26 cellular contexts compared by ENCODE assay signal in genomic region chr3:176347424-176348146, GRCh38.
A peak's percentile ranks its signal among the peaks of the same experiment; 100 is the strongest.
DNase-seq lines count a peak whose midpoint lies in the region; ATAC-seq, FAIRE-seq and TF ChIP-seq lines count a peak whose summit lies in the region.
"Had no signal": no experiment of that assay in that cellular context is flagged by ENCODE, and none has a peak within 500 bp of the region (broad histone marks: within the 10 kb centered on the region; RNA-seq: fewer than 3 reads in every experiment).

No MANE protein-coding gene starts in this region.

- H3K4me3 Mint-ChIP-seq in activated naive CD4-positive, alpha-beta T cell treated with anti-CD3 and anti-CD28 coated beads for 36 hours = no peak overlapping the region
- H3K4me3 Mint-ChIP-seq in CD8-positive, alpha-beta T cell = no peak overlapping the region
- H3K4me3 Mint-ChIP-seq: B cell; CD4-positive, alpha-beta T cell; CD8-positive, alpha-beta memory T cell had no signal

- peak; percentile 15 for DNase-seq in HT1080 (ENCODE audit: low read depth)
- peak in 1 of 4 experiments; percentile 34 for DNase-seq in K562 (ENCODE audit: extremely low read depth in 1 of 4, low spot score in 3 of 4)
- peak; percentile 4 to 34 for DNase-seq in erythroblast (lab: John Stamatoyannopoulos, UW)
- DNase-seq in activated naive CD4-positive, alpha-beta T cell treated with anti-CD3 and anti-CD28 coated beads for 36 hours = no peak
- no peak for DNase-seq in NCI-H82 treated with DMSO at 0.1 percent for 48 hours (lab: John Stamatoyannopoulos, UW; ENCODE audit: unreplicated experiment)
- DNase-seq in CD8-positive, alpha-beta T cell = no peak
- no peak for DNase-seq in NCI-H1436 treated with DMSO at 0.1 percent for 48 hours (lab: John Stamatoyannopoulos, UW)
- DNase-seq: 8988T; ACHN; AML-193; CD4-positive, alpha-beta T cell; CD8-positive, alpha-beta memory T cell; COR-L47; DMS 273 treated with DMSO at 0.1 percent for 48 hours; DMS153; DMS53; DMS79; DND-41; EL; GDM1 had no signal

- no peaks in the 10 kb centered on the region for H3K27me3 Mint-ChIP-seq in activated naive CD4-positive, alpha-beta T cell treated with anti-CD3 and anti-CD28 coated beads for 36 hours (ENCODE audit: low read depth)
- no peaks in the 10 kb centered on the region for H3K27me3 Mint-ChIP-seq in CD8-positive, alpha-beta T cell (ENCODE audit: low read depth)
- H3K27me3 Mint-ChIP-seq: B cell; CD4-positive, alpha-beta T cell had no signal

- H3K9ac ChIP-seq in K562 (ENCODE audit: insufficient read depth in 1 of 2, low read depth in 2 of 2, low read length in 2 of 2) = no peak overlapping the region
- H3K9ac ChIP-seq: BLaER1 treated with 17β-estradiol and CSF1 and Interleukin-3, amounts not matched to agents 10 nM and 100 nM had no signal

- peaks cover 10% of the 10 kb centered on the region for H3K9me3 Mint-ChIP-seq in activated naive CD4-positive, alpha-beta T cell treated with anti-CD3 and anti-CD28 coated beads for 36 hours
- peaks cover 6% of the 10 kb centered on the region for H3K9me3 Mint-ChIP-seq in CD8-positive, alpha-beta T cell

- no peaks in the 10 kb centered on the region for H3K4me1 ChIP-seq in K562 (replicated peaks in 1 of 2; ENCODE audit: control insufficient read depth in 2 of 2, insufficient read depth in 2 of 2, low read length in 2 of 2)
- no peaks in the 10 kb centered on the region for H3K4me1 ChIP-seq in CD8-positive, alpha-beta T cell (ENCODE audit: insufficient read depth, low read length)
- H3K4me1 ChIP-seq: BLaER1 treated with 17β-estradiol and CSF1 and Interleukin-3, amounts not matched to agents 10 nM and 100 nM had no signal

- no peak overlapping the region for H2AFZ ChIP-seq in K562 (ENCODE audit: low read depth, low read length)

- H3K9me3 ChIP-seq in K562 (replicated peaks; ENCODE audit: control insufficient read depth, insufficient read depth, low read depth, low read length) = no peaks in the 10 kb centered on the region
- H3K9me3 ChIP-seq in CD8-positive, alpha-beta T cell (ENCODE audit: low read length) = no peaks in the 10 kb centered on the region
- H3K9me3 ChIP-seq: BLaER1 treated with 17β-estradiol and CSF1 and Interleukin-3, amounts not matched to agents 10 nM and 100 nM had no signal

- no peak for TF ChIP-seq EP300 in K562 (IDR thresholded peaks at IDR 0.05; ENCODE audit: low read length)

- CTCF ChIA-PET in K562 (lab: Yijun Ruan, JAX; ENCODE audit: low intra/inter-chr PET ratio) = no interaction called here
- CTCF ChIA-PET in activated naive CD4-positive, alpha-beta T cell treated with anti-CD3 and anti-CD28 coated beads for 36 hours (lab: Charles Lee) = no interaction called here
- CTCF ChIA-PET in CD8-positive, alpha-beta T cell (lab: Charles Lee) = no interaction called here

- H3K27ac Mint-ChIP-seq in activated naive CD4-positive, alpha-beta T cell treated with anti-CD3 and anti-CD28 coated beads for 36 hours = no peak overlapping the region
- H3K27ac Mint-ChIP-seq in CD8-positive, alpha-beta T cell = no peak overlapping the region
- H3K27ac Mint-ChIP-seq: B cell; CD4-positive, alpha-beta T cell; CD8-positive, alpha-beta memory T cell had no signal

- no peak overlapping the region; the same call in 2 of the 3 replicates for H3K27ac ChIP-seq in K562 (ENCODE audit: extremely low read depth, low read depth, low read length)
- H3K27ac ChIP-seq in CD8-positive, alpha-beta T cell (ENCODE audit: low read depth, low read length) = no peak overlapping the region
- H3K27ac ChIP-seq: BLaER1 treated with 17β-estradiol and CSF1 and Interleukin-3, amounts not matched to agents 10 nM and 100 nM; C4-2B had no signal

- no peak overlapping the region for H3K4me3 ChIP-seq in K562
- H3K4me3 ChIP-seq in CD8-positive, alpha-beta T cell (ENCODE audit: low read depth, low read length) = no peak overlapping the region
- H3K4me3 ChIP-seq: BLaER1 treated with 17β-estradiol and CSF1 and Interleukin-3, amounts not matched to agents 10 nM and 100 nM; GM12878 had no signal

- 0% methylated on average over 4 of the region's 4 CpGs for WGBS in K562 (ENCODE audit: insufficient coverage, low coverage, missing lambda C conversion rate)

- H3K4me2 ChIP-seq in K562 (ENCODE audit: insufficient read depth, low read length) = no peak overlapping the region
- H3K4me2 ChIP-seq: BLaER1 treated with 17β-estradiol and CSF1 and Interleukin-3, amounts not matched to agents 10 nM and 100 nM had no signal

- H3K36me3 ChIP-seq in K562 (ENCODE audit: control insufficient read depth, insufficient read depth, low read length) = no peaks in the 10 kb centered on the region
- H3K36me3 ChIP-seq in CD8-positive, alpha-beta T cell (ENCODE audit: insufficient read depth, low read length) = no peaks in the 10 kb centered on the region
- H3K36me3 ChIP-seq: BLaER1 treated with 17β-estradiol and CSF1 and Interleukin-3, amounts not matched to agents 10 nM and 100 nM had no signal

- ATAC-seq in K562 = no peak
- ATAC-seq in CD8-positive, alpha-beta T cell = no peak
- ATAC-seq: GM12878 had no signal

- H3K36me3 Mint-ChIP-seq in activated naive CD4-positive, alpha-beta T cell treated with anti-CD3 and anti-CD28 coated beads for 36 hours (ENCODE audit: low read depth) = no peaks in the 10 kb centered on the region
- no peaks in the 10 kb centered on the region for H3K36me3 Mint-ChIP-seq in CD8-positive, alpha-beta T cell
- H3K36me3 Mint-ChIP-seq: CD8-positive, alpha-beta memory T cell had no signal

- TF ChIP-seq CTCF in K562 (IDR thresholded peaks at IDR 0.05 in 2 of 3, conservative IDR thresholded peaks at IDR 0.05 in 1 of 3; ENCODE audit: insufficient read depth in 2 of 3, low read depth in 1 of 3, low read length in 3 of 3) = no peak
- TF ChIP-seq CTCF in CD8-positive, alpha-beta T cell (IDR thresholded peaks at IDR 0.05) = no peak

- in situ Hi-C loops in K562 (cut with MboI) = no loop called here

- H4K20me1 ChIP-seq in K562 (replicated peaks; ENCODE audit: control insufficient read depth, insufficient read depth, low read length) = no peaks in the 10 kb centered on the region
- H4K20me1 ChIP-seq: BLaER1 treated with 17β-estradiol and CSF1 and Interleukin-3, amounts not matched to agents 10 nM and 100 nM had no signal

- POLR2A ChIA-PET in K562 (lab: Yijun Ruan, JAX) = no interaction called here
- POLR2A ChIA-PET in CD8-positive, alpha-beta T cell (lab: Charles Lee) = no interaction called here

- no peaks in the 10 kb centered on the region for H3K27me3 ChIP-seq in K562 (ENCODE audit: control insufficient read depth in 2 of 2, insufficient read depth in 2 of 2, low read length in 2 of 2)
- no peaks in the 10 kb centered on the region for H3K27me3 ChIP-seq in CD8-positive, alpha-beta T cell (ENCODE audit: insufficient read depth, low read length)
- H3K27me3 ChIP-seq: BLaER1 treated with 17β-estradiol and CSF1 and Interleukin-3, amounts not matched to agents 10 nM and 100 nM had no signal

- BruUV-seq in K562 (replicated peaks; lab: Mats Ljungman, UMichigan) = no TSS peak

- TF ChIP-seq RAD21 in K562 (CRISPR knock-in tag; conservative IDR thresholded peaks at IDR 0.05 in 1 of 2, IDR thresholded peaks at IDR 0.05 in 1 of 2) = no peak

- intact Hi-C loops in K562 (cut with micrococcal nuclease) = no loop called here
- intact Hi-C loops in activated naive CD4-positive, alpha-beta T cell treated with anti-CD3 and anti-CD28 coated beads for 36 hours (cut with micrococcal nuclease) = no loop called here
- intact Hi-C loops in CD8-positive, alpha-beta T cell (cut with DNase I, micrococcal nuclease) = no loop called here

- TF ChIP-seq POLR2A in K562 (conservative IDR thresholded peaks at IDR 0.05) = no peak
- no peak for TF ChIP-seq POLR2A in erythroblast (IDR thresholded peaks at IDR 0.05; ENCODE audit: low read length)

- no peaks in the 10 kb centered on the region for H3K79me2 ChIP-seq in K562 (ENCODE audit: control insufficient read depth, insufficient read depth, low read length)

- FAIRE-seq in K562 (lab: Jason Lieb, UNC) = no peak
- FAIRE-seq: GM12878, GM12892, GM18507 had no signal

- H3K9me1 ChIP-seq in K562 (ENCODE audit: control insufficient read depth, insufficient read depth, low read length) = no peaks in the 10 kb centered on the region

- no peaks in the 10 kb centered on the region for H3K4me1 Mint-ChIP-seq in activated naive CD4-positive, alpha-beta T cell treated with anti-CD3 and anti-CD28 coated beads for 36 hours (ENCODE audit: low read depth)
- no peaks in the 10 kb centered on the region for H3K4me1 Mint-ChIP-seq in CD8-positive, alpha-beta T cell (ENCODE audit: low read depth)
- H3K4me1 Mint-ChIP-seq: B cell; CD8-positive, alpha-beta memory T cell had no signal

TF ChIP-seq in K562, 482 proteins besides CTCF, POLR2A, EP300 and RAD21 (continues in another document):
- TF ChIP-seq CSDE1 (IDR thresholded peaks at IDR 0.05) = no peak
- 0 out of 4 replicates have a peak, but pooled peaks of 1 of the 2 experiments have one; percentile 28 for TF ChIP-seq MAZ (CRISPR knock-in tag; conservative IDR thresholded peaks at IDR 0.05 in 1 of 2, IDR thresholded peaks at IDR 0.05 in 1 of 2)
- no peak for TF ChIP-seq SRSF1 (IDR thresholded peaks at IDR 0.05; ENCODE audit: low read depth, low read length)
- peak; percentile 90 for TF ChIP-seq ZNF76 (CRISPR knock-in tag; IDR thresholded peaks at IDR 0.05; ENCODE audit: borderline replicate concordance)
- no peak for TF ChIP-seq ATF1 (CRISPR knock-in tag; IDR thresholded peaks at IDR 0.05)
- 0 out of 2 replicates have a peak, but pooled peaks have one; percentile 26 for TF ChIP-seq ATF1 (tag; IDR thresholded peaks at IDR 0.05)
- peak; percentile 84; the same call in 1 of the 2 replicates for TF ChIP-seq ZNF175 (CRISPR knock-in tag; IDR thresholded peaks at IDR 0.05; ENCODE audit: low read depth)
- peak; percentile 96 for TF ChIP-seq ZNF311 (CRISPR knock-in tag; IDR thresholded peaks at IDR 0.05)
- TF ChIP-seq SMC3 (conservative IDR thresholded peaks at IDR 0.05; ENCODE audit: insufficient read depth, low read depth, low read length) = no peak
- no peak for TF ChIP-seq JUND (IDR thresholded peaks at IDR 0.05; ENCODE audit: borderline replicate concordance, low read depth, low read length)
- TF ChIP-seq JUND (tag; IDR thresholded peaks at IDR 0.05; ENCODE audit: borderline replicate concordance, low read depth, low read length) = peak; percentile 66; the same call in 2 of the 3 replicates

Comparison
In these comparisons a context has a peak if more than half of its experiments do, and no peak if none do; other contexts are left out.
1. DNase-seq: peak in HT1080 (single experiment) and erythroblast (2 of 2); none in activated naive CD4-positive, alpha-beta T cell treated with anti-CD3 and anti-CD28 coated beads for 36 hours (single experiment), NCI-H82 treated with DMSO at 0.1 percent for 48 hours (single experiment), CD8-positive, alpha-beta T cell (0 of 7) and NCI-H1436 treated with DMSO at 0.1 percent for 48 hours (single experiment).